Comparison of ENCODE assay signal across 8 cellular contexts in genomic region chr4:73439991-73440390, GRCh38. TPM values are rescaled to one million over a fixed set of nuclear protein-coding genes. Genes with fewer than 3 reads are reported as not detected.
"Had no signal": no experiment of that assay in that cellular context is flagged by ENCODE, and none has a peak within 500 bp of the region (broad histone marks: within the 10 kb centered on the region; RNA-seq: fewer than 3 reads in every experiment).

No MANE protein-coding gene starts in this region.

- H3K4me2 ChIP-seq: GM23338 had no signal

- DNase-seq: H9, HCEC 1CT, IMR-90, KG1 had no signal

- H3K4me3 ChIP-seq: GM23338, K562 had no signal

- H2AFZ ChIP-seq: GM23338 had no signal

RNA-seq across cellular contexts. Expression of gene AFP, which starts 4.0 kb away (rescaled TPM):
- total RNA-seq: HT-29 had no signal

RNA-seq across cellular contexts. Expression of gene ALB, which starts 35.9 kb away (rescaled TPM):
- total RNA-seq: GM23338, H1, H9, HT-29, IMR-90 had no signal
- polyA plus RNA-seq: GM23338, IMR-90 had no signal

RNA-seq across cellular contexts. Expression of gene AFM, which starts 41.6 kb away (rescaled TPM):
- total RNA-seq: GM23338, H1, H9, HT-29, IMR-90 had no signal
- polyA plus RNA-seq: GM23338, H1, IMR-90 had no signal
